Comparison of ENCODE assay signal across 8 cellular contexts in the genomic region with DNA sequence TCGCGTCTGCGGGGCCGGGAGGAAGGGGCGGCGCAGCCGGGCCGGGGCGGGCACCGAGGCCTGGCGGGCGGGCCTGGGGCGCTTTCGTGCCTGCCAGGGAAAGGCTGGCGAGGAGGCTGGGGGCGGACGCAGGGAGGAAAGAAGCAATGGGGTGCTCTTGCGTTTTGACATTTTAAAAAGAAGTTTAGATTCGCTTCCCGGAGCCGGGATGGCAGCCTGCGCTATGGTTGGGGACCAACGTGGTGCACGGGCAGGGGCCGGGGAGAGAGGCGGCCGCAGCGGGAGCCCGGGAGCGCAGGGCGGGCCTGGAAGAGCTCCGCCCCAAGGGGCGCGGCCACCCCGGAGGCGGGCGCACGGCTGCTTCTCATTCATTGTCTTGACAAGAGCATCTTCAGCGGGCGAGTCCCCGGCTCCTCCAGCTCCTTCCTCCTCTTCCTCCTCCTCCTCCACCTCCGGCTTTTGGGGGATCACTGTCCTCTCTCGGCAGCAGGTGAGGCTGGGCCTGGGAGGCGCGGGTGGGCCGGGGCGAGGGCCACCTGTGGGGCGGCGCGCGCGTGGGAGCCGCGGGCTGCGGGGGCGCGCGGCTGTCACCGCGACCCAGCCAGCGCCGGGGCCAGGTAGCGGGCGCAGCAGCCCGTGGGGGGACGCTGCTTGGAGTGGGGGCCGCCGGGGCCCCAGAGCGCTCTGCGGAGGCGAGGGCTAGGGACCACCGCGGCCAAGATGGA. TPM values are rescaled to one million over a fixed set of nuclear protein-coding genes. Genes with fewer than 3 reads are reported as not detected.
DNase-seq lines count a peak whose midpoint lies in the region; ATAC-seq and TF ChIP-seq lines count a peak whose summit lies in the region.

A gene (plus strand): TSS at position 367 of the 725 bp plus-strand sequence. CDS start 1,608 bp downstream, outside the sequence.

- H3K27ac ChIP-seq in iPS DF 6.9 (ENCODE audit: low read length) (no peak within 1 kb of the TSS), sigmoid colon (peak within 1 kb of the TSS; percentile 73 to 83 (median 78))

- TF ChIP-seq CTCF in HFF-Myc (IDR thresholded peaks at IDR 0.05; ENCODE audit: low read depth, low read length, missing control alignments) (no peak), astrocyte of the cerebellum (IDR thresholded peaks at IDR 0.05; ENCODE audit: low read depth, low read length, missing control alignments) (no peak), sigmoid colon (IDR thresholded peaks at IDR 0.05) (no peak)

- DNase-seq in GF-D8 (lab: John Stamatoyannopoulos, UW): peak; percentile 71
- DNase-seq in HFF-Myc (ENCODE audit: extremely low read depth, low read depth): no peak
- peak; percentile 68 for DNase-seq in NCI-H1105 treated with DMSO at 0.1 percent for 48 hours (lab: John Stamatoyannopoulos, UW)
- peak; percentile 72 for DNase-seq in T-helper 22 cell (ENCODE audit: low read depth)
- DNase-seq in astrocyte of the cerebellum (ENCODE audit: low read depth): peak; percentile 35
- peak; percentile 25 for DNase-seq in iPS DF 6.9 (ENCODE audit: low read depth, low spot score)
- peak; percentile 92 for DNase-seq in sigmoid colon

- TF ChIP-seq EP300 in sigmoid colon (IDR thresholded peaks at IDR 0.05): no peak

- ATAC-seq in GM21825 (IDR thresholded peaks at IDR 0.05; ENCODE audit: unreplicated experiment): no peak

- in situ Hi-C loops in astrocyte of the cerebellum (cut with HindIII; ENCODE audit: low sequenced_read_pairs): no loop called here

- H3K4me1 ChIP-seq in iPS DF 6.9 (ENCODE audit: control insufficient read depth, insufficient read depth, low read length) (no peaks in the 10 kb centered on the region), sigmoid colon (peaks cover 0 to 17% (median 15%) of the 10 kb centered on the region in 4 donors)

- H3K4me3 ChIP-seq in HFF-Myc (replicated peaks; ENCODE audit: low read depth, low read length) (peak within 1 kb of the TSS; percentile 41), astrocyte of the cerebellum (ENCODE audit: low read depth, low read length) (peak within 1 kb of the TSS; percentile 49), iPS DF 6.9 (ENCODE audit: low read length) (peak within 1 kb of the TSS; percentile 52; the same call in 1 of the 2 replicates), sigmoid colon (peak within 1 kb of the TSS; percentile 32 to 63 (median 62))

- intact Hi-C loops in sigmoid colon (cut with DNase I): no loop called here

- no CpG with 5 or more reads among the region's 73 CpGs for WGBS in iPS DF 6.9 (ENCODE audit: insufficient coverage, insufficient read length)
- WGBS in sigmoid colon, 2 donors: 1 to 2% methylated on average over 73 of the region's 73 CpGs

- no peaks in the 10 kb centered on the region for H3K36me3 ChIP-seq in iPS DF 6.9 (ENCODE audit: control insufficient read depth, insufficient read depth, low read length)
- no peaks in the 10 kb centered on the region for H3K36me3 ChIP-seq in sigmoid colon

- peak in 1 of 2 donors; percentile 23 for TF ChIP-seq POLR2A in sigmoid colon (IDR thresholded peaks at IDR 0.05)

- no peaks in the 10 kb centered on the region for H3K9me3 ChIP-seq in iPS DF 6.9 (ENCODE audit: control insufficient read depth, insufficient read depth, low read length)
- no peaks in the 10 kb centered on the region for H3K9me3 ChIP-seq in sigmoid colon

- H3K27me3 ChIP-seq in iPS DF 6.9 (ENCODE audit: control insufficient read depth, insufficient read depth, low read length): no peaks in the 10 kb centered on the region
- no peaks in the 10 kb centered on the region for H3K27me3 ChIP-seq in sigmoid colon

RNA-seq across cellular contexts. Expression of the gene that starts here (rescaled TPM):
- total RNA-seq in sigmoid colon: 10 to 100 TPM; 14.7 to 28.0 (median 24.4) TPM
- polyA plus RNA-seq in sigmoid colon: 100 to 1,000 TPM in 1 of 3 donors, 10 to 100 TPM in 2; 35.8 to 309 (median 40.2) TPM
